ENCODE assay signal across 35 cellular contexts in genomic region chrX:73447311-73447794, GRCh38. TPM values are rescaled to one million over a fixed set of nuclear protein-coding genes. Genes with fewer than 3 reads are reported as not detected.
DNase-seq lines count a peak whose midpoint lies in the region; ATAC-seq and TF ChIP-seq lines count a peak whose summit lies in the region.
"Had no signal": no experiment of that assay in that cellular context is flagged by ENCODE, and none has a peak within 500 bp of the region (broad histone marks: within the 10 kb centered on the region; RNA-seq: fewer than 3 reads in every experiment).

No MANE protein-coding gene starts in this region.

- H3K4me1 Mint-ChIP-seq in T-helper 17 cell: no peaks in the 10 kb centered on the region
- H3K4me1 Mint-ChIP-seq: immature natural killer cell, naive B cell had no signal

- peak overlapping the region; percentile 12 for H3K4me3 Mint-ChIP-seq in T-helper 17 cell
- H3K4me3 Mint-ChIP-seq: activated T-cell treated with anti-CD3 and anti-CD28 coated beads, Interleukin-2, amount 50 U/mL, for 4 hours; immature natural killer cell; mesothelial cell of epicardium; naive B cell had no signal

- H3K27ac ChIP-seq in left ventricle myocardium inferior (replicated peaks) (no peak overlapping the region), aorta (ENCODE audit: low read depth in 1 of 2, low read length in 2 of 2) (no peak overlapping the region)
- H3K27ac ChIP-seq: heart left ventricle, stomach, thyroid gland had no signal

- TF ChIP-seq CTCF in left ventricle myocardium inferior (IDR thresholded peaks at IDR 0.05; ENCODE audit: borderline replicate concordance): no peak

- peaks cover 3% of the 10 kb centered on the region for H3K36me3 Mint-ChIP-seq in T-helper 17 cell (ENCODE audit: low read depth)
- H3K36me3 Mint-ChIP-seq: immature natural killer cell, mesothelial cell of epicardium, T-cell had no signal

- peaks cover 46% of the 10 kb centered on the region for H3K27me3 Mint-ChIP-seq in T-helper 17 cell

- no peaks in the 10 kb centered on the region for H3K36me3 ChIP-seq in left ventricle myocardium inferior
- no peaks in the 10 kb centered on the region for H3K36me3 ChIP-seq in aorta (ENCODE audit: control insufficient read depth in 1 of 2, insufficient read depth in 2 of 2, low read length in 1 of 2)
- H3K36me3 ChIP-seq: heart left ventricle, MG63, stomach, thyroid gland had no signal

- H3K4me3 ChIP-seq in left ventricle myocardium inferior (no peak overlapping the region), aorta (ENCODE audit: low read length in 2 of 2) (no peak overlapping the region)
- H3K4me3 ChIP-seq: heart left ventricle, MG63, stomach, thyroid gland had no signal

- DNase-seq in Right ventricle myocardium inferior (ENCODE audit: missing footprints) (peak; percentile 26), left ventricle myocardium inferior (no peak), T-helper 17 cell (no peak), iPS-NIHi11 (ENCODE audit: low spot score) (peak; percentile 49), aorta (peak in 1 of 2 donors; percentile 63), cortex of kidney (lab: John Stamatoyannopoulos, UW) (no peak)
- DNase-seq: activated CD4-positive, CD25-positive, alpha-beta regulatory T cell treated with anti-CD3 and anti-CD28 coated beads, Interleukin-2, amount 50 U/mL, for 72 hours; activated gamma-delta T cell treated with Interleukin-2 at 50 U/mL for 16 hours; activated T-cell treated with anti-CD3 and anti-CD28 coated beads, Interleukin-2, amount 50 U/mL, for 4 hours; DMS153; effector CD4-positive, alpha-beta T cell; erythroblast; heart left ventricle; immature natural killer cell; KG1; left ventricle myocardium superior; MG63; naive B cell; NCI-H1417 treated with DMSO at 0.1 percent for 48 hours; NCI-H2081; NCI-H446; NCI-H774; nucleus accumbens; RPMI8226; stomach; T-cell had no signal

- WGBS in aorta, 2 donors: 18 to 28% methylated on average over 33 to 34 of the region's 34 CpGs

- no peaks in the 10 kb centered on the region for H3K4me1 ChIP-seq in left ventricle myocardium inferior
- H3K4me1 ChIP-seq in aorta (ENCODE audit: control insufficient read depth in 1 of 2, insufficient read depth in 2 of 2, low read length in 2 of 2): no peaks in the 10 kb centered on the region
- H3K4me1 ChIP-seq: stomach, thyroid gland had no signal

- ATAC-seq in Right ventricle myocardium inferior (no peak), T-helper 17 cell (no peak), aorta (ENCODE audit: low FRiP score) (peak; percentile 33), HG03460 (IDR thresholded peaks at IDR 0.05; ENCODE audit: unreplicated experiment) (no peak)
- ATAC-seq: HCT116, left ventricle myocardium superior, T-cell had no signal

- H3K9me3 ChIP-seq in left ventricle myocardium inferior (replicated peaks) (no peaks in the 10 kb centered on the region), T-helper 17 cell (ENCODE audit: control insufficient read depth, low read length, poor library complexity, severe bottlenecking) (no peaks in the 10 kb centered on the region), aorta (ENCODE audit: control insufficient read depth, low read length) (no peaks in the 10 kb centered on the region)
- H3K9me3 ChIP-seq: heart left ventricle, MG63, thyroid gland had no signal

- intact Hi-C loops in Right ventricle myocardium inferior (cut with DNase I): no loop called here
- intact Hi-C loops in left ventricle myocardium inferior (cut with micrococcal nuclease): no loop called here
- intact Hi-C loops in aorta (cut with DNase I): no loop called here

- no peak overlapping the region for H3K27ac Mint-ChIP-seq in T-helper 17 cell
- H3K27ac Mint-ChIP-seq: immature natural killer cell, mesothelial cell of epicardium, T-cell had no signal

- peaks cover 42% of the 10 kb centered on the region for H3K27me3 ChIP-seq in left ventricle myocardium inferior (ENCODE audit: low read depth)
- no peaks in the 10 kb centered on the region for H3K27me3 ChIP-seq in aorta (ENCODE audit: control insufficient read depth in 1 of 2, insufficient read depth in 2 of 2, low read length in 1 of 2)
- H3K27me3 ChIP-seq: MG63, thyroid gland had no signal

RNA-seq across cellular contexts. Expression of gene CDX4, which starts 0.5 kb away (rescaled TPM):
- total RNA-seq in Right ventricle myocardium inferior (not detected), left ventricle myocardium inferior (not detected), T-helper 17 cell (not detected), aorta (not detected)
- polyA plus RNA-seq in aorta: not detected
- total RNA-seq: activated CD8-positive, alpha-beta memory T cell treated with anti-CD3 and anti-CD28 coated beads for 36 hours; activated T-cell treated with anti-CD3 and anti-CD28 coated beads, Interleukin-2, amount 50 U/mL, for 4 hours; fibroblast of villous mesenchyme; heart left ventricle; HT1080; left ventricle myocardium superior; mesothelial cell of epicardium; SK-MEL-5; stomach; T-cell; thyroid gland had no signal
- polyA plus RNA-seq: BJ, heart left ventricle, immature natural killer cell, stomach had no signal

Comparison
In these comparisons a context has a peak if more than half of its experiments do, and no peak if none do; other contexts are left out.
1. DNase-seq: peak in Right ventricle myocardium inferior (single experiment) and iPS-NIHi11 (single experiment); none in left ventricle myocardium inferior (single experiment), T-helper 17 cell (0 of 3) and cortex of kidney (single experiment).